ENCODE assay signal across 8 cellular contexts in the genomic region with DNA sequence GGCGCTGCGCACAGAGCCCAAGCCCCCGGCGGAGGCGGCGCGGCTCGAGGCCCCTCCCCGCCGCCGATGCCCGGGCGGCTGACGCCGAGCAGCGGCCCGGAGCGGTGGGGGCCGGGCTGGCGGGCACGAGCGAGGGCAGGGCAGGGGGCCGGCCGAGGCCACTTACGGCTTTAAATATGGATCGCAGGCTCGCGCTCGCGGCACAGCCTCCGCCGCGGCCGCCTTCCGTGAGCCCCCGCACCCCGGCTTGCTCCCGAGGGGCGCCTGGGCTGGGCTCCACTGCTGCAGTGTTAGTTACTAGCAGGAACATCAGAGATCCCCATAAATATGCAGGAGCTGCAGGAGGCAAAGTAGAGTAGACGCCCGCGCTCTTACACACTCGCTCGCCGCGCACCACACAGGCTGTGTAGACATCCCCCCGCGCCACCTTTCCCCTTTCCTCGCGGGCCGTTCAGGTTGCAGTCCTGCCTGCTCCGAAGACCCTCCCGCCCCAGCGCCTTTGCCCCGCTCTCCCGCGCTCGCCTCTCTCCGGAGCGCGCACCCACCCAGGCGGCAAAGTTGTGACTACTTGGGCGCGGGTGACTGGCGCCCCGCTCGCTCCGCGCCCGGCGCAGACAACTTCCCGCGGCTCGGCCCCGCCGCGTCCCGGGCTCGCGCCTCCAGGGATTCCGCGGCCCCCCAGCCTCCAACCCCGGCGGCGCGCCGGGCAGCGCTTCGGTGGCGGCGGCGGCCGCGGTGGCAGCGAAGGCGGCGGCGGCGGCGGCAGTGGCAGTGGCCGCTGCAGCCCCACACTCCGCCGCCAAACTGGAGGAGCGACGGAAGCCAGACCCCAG.
DNase-seq lines count a peak whose midpoint lies in the region; ATAC-seq and TF ChIP-seq lines count a peak whose summit lies in the region.

No MANE protein-coding gene starts in this region.

- no peaks in the 10 kb centered on the region for H3K9me3 ChIP-seq in WERI-Rb-1 (ENCODE audit: severe bottlenecking)

- intact Hi-C loops in left colon (cut with DNase I, micrococcal nuclease) = no loop called here

- H3K36me3 ChIP-seq in WERI-Rb-1 = no peaks in the 10 kb centered on the region

- TF ChIP-seq CTCF in WERI-Rb-1 (IDR thresholded peaks at IDR 0.05; ENCODE audit: low read depth, low read length) = no peak

- peaks cover 32% of the 10 kb centered on the region for H3K27me3 ChIP-seq in WERI-Rb-1 (ENCODE audit: insufficient read depth, low read depth, severe bottlenecking)

- H3K27ac ChIP-seq in WERI-Rb-1 (no peak overlapping the region), cingulate gyrus (ENCODE audit: low read depth, low read length) (peak overlapping the region; percentile 54)

- peak overlapping the region; percentile 62 for H3K4me3 ChIP-seq in WERI-Rb-1 (ENCODE audit: low read depth, low read length)

- peak; percentile 29 for DNase-seq in SKM-1 treated with dmso at 0.1 percent for 144 hours (lab: John Stamatoyannopoulos, UW; ENCODE audit: unreplicated experiment)
- no peak for DNase-seq in SKM-1 (lab: John Stamatoyannopoulos, UW; ENCODE audit: unreplicated experiment)
- peak; percentile 8 for DNase-seq in HPDE6-E6E7 (ENCODE audit: extremely low spot score)
- peak; percentile 47 for DNase-seq in WERI-Rb-1
- DNase-seq in left colon = peak; percentile 65 to 78
- DNase-seq in stimulated activated CD4-positive, alpha-beta T cell treated with anti-CD3 and anti-CD28 coated beads, Interleukin-1b, Interleukin-23, amount 100 ng/mL, for 48 hours = peak; percentile 5
- no peak for DNase-seq in inferior parietal cortex (ENCODE audit: extremely low spot score)

- ATAC-seq in left colon = peak; percentile 82

Comparison
In these comparisons a context has a peak if more than half of its experiments do, and no peak if none do; other contexts are left out.
1. DNase-seq: peak in SKM-1 treated with dmso at 0.1 percent for 144 hours (single experiment), HPDE6-E6E7 (single experiment), WERI-Rb-1 (single experiment), left colon (2 of 2) and stimulated activated CD4-positive, alpha-beta T cell treated with anti-CD3 and anti-CD28 coated beads, Interleukin-1b, Interleukin-23, amount 100 ng/mL, for 48 hours (single experiment); none in SKM-1 (single experiment) and inferior parietal cortex (single experiment).